In the genomic region with DNA sequence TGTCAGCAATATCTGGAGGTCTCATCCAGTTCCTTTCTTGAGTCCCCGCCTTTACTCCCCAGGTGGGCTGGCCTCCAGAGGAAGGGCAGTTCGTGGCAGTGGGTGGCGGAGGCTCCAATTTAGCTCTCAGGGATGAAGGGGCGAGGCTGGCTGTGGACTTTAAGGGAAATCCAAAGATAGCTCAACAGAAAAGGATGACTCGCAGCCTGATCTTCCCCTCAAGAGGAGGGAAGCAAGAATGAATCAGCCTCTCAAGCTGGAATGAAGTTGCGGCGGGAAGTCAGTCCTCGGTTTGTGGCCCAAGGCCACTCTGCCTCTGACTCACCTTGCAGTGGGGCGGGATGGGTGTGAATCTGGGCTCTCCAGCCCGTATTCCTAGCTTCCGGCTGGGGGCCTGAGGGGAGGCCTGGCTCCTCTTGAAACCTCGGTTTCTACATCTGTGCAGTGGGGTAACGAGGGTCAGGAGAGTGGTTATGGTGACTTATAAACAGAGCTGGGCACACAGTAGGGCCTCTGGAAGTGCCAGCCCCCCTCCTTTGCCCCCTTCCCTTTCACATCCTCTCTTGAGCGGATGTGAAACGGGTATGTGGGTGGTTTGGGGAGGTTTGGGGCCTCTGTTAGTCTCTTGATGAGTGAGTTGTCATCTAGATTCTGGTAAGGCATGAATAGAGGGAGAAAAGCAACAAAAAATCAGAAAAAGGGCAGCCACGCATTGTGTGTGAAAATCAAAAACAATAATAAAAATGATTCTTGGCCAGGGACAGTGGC, we compare ENCODE assay signal across 8 cellular contexts. TPM values are rescaled to one million over a fixed set of nuclear protein-coding genes. Genes with fewer than 3 reads are reported as not detected.
A peak's percentile ranks its signal among the peaks of the same experiment; 100 is the strongest.
DNase-seq lines count a peak whose midpoint lies in the region; ATAC-seq, FAIRE-seq and TF ChIP-seq lines count a peak whose summit lies in the region.

No MANE protein-coding gene starts in this region.

- H3K4me1 Mint-ChIP-seq in activated CD4-positive, alpha-beta T cell treated with anti-CD3 and anti-CD28 coated beads, Interleukin-2, amount 10 ng/mL, durations not matched to agents 24 days and 14 days = peaks cover 87% of the 10 kb centered on the region
- H3K4me1 Mint-ChIP-seq in dendritic cell treated with granulocyte-macrophage colony-stimulating factor and Interleukin-4, amounts not matched to agents 40 ng/mL and 50 ng/mL, for 4 days (ENCODE audit: low read depth) = peaks cover 93% of the 10 kb centered on the region
- peaks cover 43% of the 10 kb centered on the region for H3K4me1 Mint-ChIP-seq in osteocyte (ENCODE audit: unreplicated experiment)

- FAIRE-seq in HTR-8/SVneo (lab: Jason Lieb, UNC) = peak; percentile 88

- H3K9me3 Mint-ChIP-seq in activated CD4-positive, alpha-beta T cell treated with anti-CD3 and anti-CD28 coated beads, Interleukin-2, amount 10 ng/mL, durations not matched to agents 24 days and 14 days = no peaks in the 10 kb centered on the region
- no peaks in the 10 kb centered on the region for H3K9me3 Mint-ChIP-seq in dendritic cell treated with granulocyte-macrophage colony-stimulating factor and Interleukin-4, amounts not matched to agents 40 ng/mL and 50 ng/mL, for 4 days
- H3K9me3 Mint-ChIP-seq in osteocyte (ENCODE audit: unreplicated experiment) = no peaks in the 10 kb centered on the region

- peak; percentile 64 for ATAC-seq in GM21528 (IDR thresholded peaks at IDR 0.05; ENCODE audit: low FRiP score, unreplicated experiment)

- TF ChIP-seq CTCF in osteocyte (IDR thresholded peaks at IDR 0.05) = no peak

- peaks cover 79% of the 10 kb centered on the region for H3K36me3 Mint-ChIP-seq in activated CD4-positive, alpha-beta T cell treated with anti-CD3 and anti-CD28 coated beads, Interleukin-2, amount 10 ng/mL, durations not matched to agents 24 days and 14 days (ENCODE audit: low read depth)
- H3K36me3 Mint-ChIP-seq in dendritic cell treated with granulocyte-macrophage colony-stimulating factor and Interleukin-4, amounts not matched to agents 40 ng/mL and 50 ng/mL, for 4 days (ENCODE audit: low read depth) = peaks cover 44% of the 10 kb centered on the region
- no peaks in the 10 kb centered on the region for H3K36me3 Mint-ChIP-seq in osteocyte (ENCODE audit: unreplicated experiment)

- intact Hi-C loops in activated CD4-positive, alpha-beta T cell treated with anti-CD3 and anti-CD28 coated beads, Interleukin-2, amount 10 ng/mL, durations not matched to agents 24 days and 14 days (cut with micrococcal nuclease) = loop anchor here (1.0 to 10.0 kb wide), 6 partner anchors 11 to 1312 kb away; a partner anchor contains a TSS
- intact Hi-C loops in dendritic cell treated with granulocyte-macrophage colony-stimulating factor and Interleukin-4, amounts not matched to agents 40 ng/mL and 50 ng/mL, for 4 days (cut with micrococcal nuclease) = loop anchor here (1.0 kb wide), 1 partner anchor 10 kb away; no protein-coding TSS in a partner anchor

- DNase-seq in COLO829 (ENCODE audit: low spot score) = peak; percentile 71
- peak; percentile 89 for DNase-seq in HTR-8/SVneo (ENCODE audit: insufficient read length, low spot score)
- DNase-seq in activated CD4-positive, alpha-beta T cell treated with anti-CD3 and anti-CD28 coated beads, Interleukin-2, amount 10 ng/mL, durations not matched to agents 24 days and 14 days = peak; percentile 93
- peak; percentile 87 for DNase-seq in osteocyte (ENCODE audit: extremely low spot score, unreplicated experiment)
- peak; percentile 76 for DNase-seq in ureter (ENCODE audit: low spot score)
- no peak for DNase-seq in NCI-H345 treated with DMSO at 0.1 percent for 48 hours (lab: John Stamatoyannopoulos, UW; ENCODE audit: unreplicated experiment)

- H3K27ac Mint-ChIP-seq in activated CD4-positive, alpha-beta T cell treated with anti-CD3 and anti-CD28 coated beads, Interleukin-2, amount 10 ng/mL, durations not matched to agents 24 days and 14 days = peak overlapping the region; percentile 88
- H3K27ac Mint-ChIP-seq in dendritic cell treated with granulocyte-macrophage colony-stimulating factor and Interleukin-4, amounts not matched to agents 40 ng/mL and 50 ng/mL, for 4 days = peak overlapping the region; percentile 92
- H3K27ac Mint-ChIP-seq in osteocyte (ENCODE audit: unreplicated experiment) = peak overlapping the region; percentile 91

- peak overlapping the region; percentile 71 for H3K4me3 Mint-ChIP-seq in activated CD4-positive, alpha-beta T cell treated with anti-CD3 and anti-CD28 coated beads, Interleukin-2, amount 10 ng/mL, durations not matched to agents 24 days and 14 days
- H3K4me3 Mint-ChIP-seq in dendritic cell treated with granulocyte-macrophage colony-stimulating factor and Interleukin-4, amounts not matched to agents 40 ng/mL and 50 ng/mL, for 4 days = peak overlapping the region; percentile 18
- H3K4me3 Mint-ChIP-seq in osteocyte (ENCODE audit: unreplicated experiment) = no peak overlapping the region

- no peaks in the 10 kb centered on the region for H3K27me3 Mint-ChIP-seq in activated CD4-positive, alpha-beta T cell treated with anti-CD3 and anti-CD28 coated beads, Interleukin-2, amount 10 ng/mL, durations not matched to agents 24 days and 14 days
- H3K27me3 Mint-ChIP-seq in dendritic cell treated with granulocyte-macrophage colony-stimulating factor and Interleukin-4, amounts not matched to agents 40 ng/mL and 50 ng/mL, for 4 days = no peaks in the 10 kb centered on the region
- no peaks in the 10 kb centered on the region for H3K27me3 Mint-ChIP-seq in osteocyte (ENCODE audit: unreplicated experiment)

RNA-seq across cellular contexts. Expression of a gene that starts 10.5 kb away (rescaled TPM):
- total RNA-seq in activated CD4-positive, alpha-beta T cell treated with anti-CD3 and anti-CD28 coated beads, Interleukin-2, amount 10 ng/mL, durations not matched to agents 24 days and 14 days = 83.9 and 86.6 TPM in 2 replicates
- 64.9 and 71.0 TPM in 2 replicates for total RNA-seq in osteocyte
- total RNA-seq in ureter = 60.6 TPM

RNA-seq across cellular contexts. Expression of a gene that starts 15.5 kb away (rescaled TPM):
- total RNA-seq in activated CD4-positive, alpha-beta T cell treated with anti-CD3 and anti-CD28 coated beads, Interleukin-2, amount 10 ng/mL, durations not matched to agents 24 days and 14 days = 165 and 172 TPM in 2 replicates
- total RNA-seq in osteocyte = 0.64 and 1.5 TPM in 2 replicates
- total RNA-seq in ureter = 69.2 TPM

RNA-seq across cellular contexts. Expression of a gene that starts 37.0 kb away (rescaled TPM):
- total RNA-seq in activated CD4-positive, alpha-beta T cell treated with anti-CD3 and anti-CD28 coated beads, Interleukin-2, amount 10 ng/mL, durations not matched to agents 24 days and 14 days = 0.26 and 0.42 TPM in 2 replicates
- total RNA-seq in osteocyte (not detected in 2 replicates), ureter (5.9 TPM)

RNA-seq across cellular contexts. Expression of a gene that starts 49.4 kb away (rescaled TPM):
- total RNA-seq in activated CD4-positive, alpha-beta T cell treated with anti-CD3 and anti-CD28 coated beads, Interleukin-2, amount 10 ng/mL, durations not matched to agents 24 days and 14 days = not detected in 2 replicates
- total RNA-seq in osteocyte (not detected in 2 replicates), ureter (not detected)

Comparison
In these comparisons a context has a peak if more than half of its experiments do, and no peak if none do; other contexts are left out.
1. RNA of a gene that starts 15.5 kb away (total RNA-seq): 165 to 172 TPM in activated CD4-positive, alpha-beta T cell treated with anti-CD3 and anti-CD28 coated beads, Interleukin-2, amount 10 ng/mL, durations not matched to agents 24 days and 14 days and 69.2 TPM in ureter (single experiment); 0.64 to 1.5 TPM in osteocyte; every median in the first group is over 10 times any median in the second.
2. Peak in every context shown above with its lines, with median percentiles within 50 percentile points of each other: H3K27ac Mint-ChIP-seq.